20 cellular contexts compared by ENCODE assay signal in the genomic region with DNA sequence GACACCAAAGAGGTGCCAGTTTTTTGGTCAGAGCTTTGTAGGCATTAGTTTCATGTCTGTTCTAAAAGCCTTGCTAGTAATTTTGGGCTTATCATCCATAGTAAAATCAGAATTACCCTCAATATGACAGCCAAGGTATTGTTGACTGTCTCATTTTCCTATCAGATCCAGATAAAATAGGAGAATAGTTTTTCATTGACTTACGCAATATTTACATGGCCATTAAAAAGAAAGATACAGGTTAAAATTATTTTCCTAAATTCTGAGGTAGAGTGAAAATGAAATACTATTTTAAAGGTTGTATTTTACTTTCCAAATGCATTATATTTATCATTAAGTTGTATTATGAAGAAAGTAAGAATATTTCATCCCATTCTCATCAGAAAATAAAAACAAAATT.
A peak's percentile ranks its signal among the peaks of the same experiment; 100 is the strongest.
DNase-seq lines count a peak whose midpoint lies in the region; ATAC-seq, FAIRE-seq and TF ChIP-seq lines count a peak whose summit lies in the region.
"Had no signal": no experiment of that assay in that cellular context is flagged by ENCODE, and none has a peak within 500 bp of the region (broad histone marks: within the 10 kb centered on the region; RNA-seq: fewer than 3 reads in every experiment).

No MANE protein-coding gene starts in this region.

- FAIRE-seq in HepG2 (lab: Jason Lieb, UNC) = no peak
- FAIRE-seq: A549, D721Med, G401.6, GM12891, GM19239 had no signal

- POLR2A ChIA-PET in HepG2 (lab: Yijun Ruan, JAX) = no interaction called here

- ATAC-seq in HepG2 (no peak), right lobe of liver (no peak), mucosa of descending colon (no peak)
- ATAC-seq: A549; CD8-positive, alpha-beta T cell had no signal

- H3K9ac ChIP-seq in HepG2 (ENCODE audit: insufficient read depth, low read depth, low read length) (no peak overlapping the region), SK-N-MC (ENCODE audit: insufficient read length) (no peak overlapping the region)
- H3K9ac ChIP-seq: BLaER1 treated with 17β-estradiol and CSF1 and Interleukin-3, amounts not matched to agents 10 nM and 100 nM had no signal

- no TSS peak for BruUV-seq in HepG2 (replicated peaks; lab: Mats Ljungman, UMichigan)

- peaks cover 79% of the 10 kb centered on the region for H3K9me3 ChIP-seq in HepG2 (ENCODE audit: low read length)
- H3K9me3 ChIP-seq in right lobe of liver = no peaks in the 10 kb centered on the region
- no peaks in the 10 kb centered on the region for H3K9me3 ChIP-seq in SK-N-MC (ENCODE audit: low read depth, low read length)
- H3K9me3 ChIP-seq in mucosa of descending colon = peaks cover 13% of the 10 kb centered on the region
- H3K9me3 ChIP-seq: A549, Caco-2 had no signal

- WGBS in HepG2 (ENCODE audit: low lambda C conversion rate) = 56% methylated on average over 1 of the region's 1 CpG
- 64% methylated on average over 1 of the region's 1 CpG for WGBS in right lobe of liver (ENCODE audit: insufficient coverage, low coverage, low lambda C conversion rate, missing lambda C conversion rate)

- H4K20me1 ChIP-seq in HepG2 (ENCODE audit: insufficient read depth, low read length) = no peaks in the 10 kb centered on the region
- H4K20me1 ChIP-seq: BLaER1 treated with 17β-estradiol and CSF1 and Interleukin-3, amounts not matched to agents 10 nM and 100 nM had no signal

- DNase-seq in HepG2 (ENCODE audit: low spot score) (no peak), right lobe of liver (no peak), SK-N-MC (ENCODE audit: low read depth, low spot score) (no peak), SIG-M5 treated with dmso at 0.1 percent for 504 hours (lab: John Stamatoyannopoulos, UW; ENCODE audit: unreplicated experiment) (no peak), mucosa of descending colon (no peak)
- DNase-seq: AML-193; Caco-2; Calu3; CD4-positive, alpha-beta T cell; CD8-positive, alpha-beta T cell; DMS79 treated with DMSO at 0.1 percent for 48 hours; GF-D8 had no signal

- H3K27ac ChIP-seq in HepG2 (ENCODE audit: extremely low read length, insufficient read depth, low read length) (no peak overlapping the region), right lobe of liver (no peak overlapping the region), SK-N-MC (peak overlapping the region; percentile 48; the same call in 1 of the 2 replicates)
- H3K27ac ChIP-seq: 22Rv1; A549; BLaER1 treated with 17β-estradiol and CSF1 and Interleukin-3, amounts not matched to agents 10 nM and 100 nM; C4-2B had no signal

- H3K79me2 ChIP-seq in HepG2 (ENCODE audit: insufficient read depth, low read length) = no peaks in the 10 kb centered on the region

- no peaks in the 10 kb centered on the region for H3K27me3 ChIP-seq in HepG2 (ENCODE audit: control insufficient read depth in 1 of 2, insufficient read depth in 2 of 2, low read length in 2 of 2)
- H3K27me3 ChIP-seq in right lobe of liver = no peaks in the 10 kb centered on the region
- H3K27me3 ChIP-seq: BLaER1 treated with 17β-estradiol and CSF1 and Interleukin-3, amounts not matched to agents 10 nM and 100 nM had no signal

- TF ChIP-seq EP300 in HepG2 (IDR thresholded peaks at IDR 0.05; ENCODE audit: low read depth in 2 of 2, low read length in 2 of 2) (no peak), HepG2 (CRISPR knock-in tag; IDR thresholded peaks at IDR 0.05; ENCODE audit: borderline replicate concordance) (no peak)

- H2AFZ ChIP-seq in HepG2 (ENCODE audit: low read length) = no peak overlapping the region

- H3K4me2 ChIP-seq in HepG2 (ENCODE audit: low read depth, low read length) = no peak overlapping the region
- H3K4me2 ChIP-seq: A549; BLaER1 treated with 17β-estradiol and CSF1 and Interleukin-3, amounts not matched to agents 10 nM and 100 nM had no signal

- H3K4me1 ChIP-seq in HepG2 (ENCODE audit: insufficient read depth, low read length) = no peaks in the 10 kb centered on the region
- H3K4me1 ChIP-seq in right lobe of liver = no peaks in the 10 kb centered on the region
- H3K4me1 ChIP-seq in mucosa of descending colon (ENCODE audit: low read depth) = no peaks in the 10 kb centered on the region
- H3K4me1 ChIP-seq: A549, Caco-2 had no signal

- intact Hi-C loops in HepG2 (cut with micrococcal nuclease; ENCODE audit: unreplicated experiment) = no loop called here
- intact Hi-C loops in right lobe of liver (cut with DNase I) = no loop called here
- intact Hi-C loops in mucosa of descending colon (cut with DNase I, micrococcal nuclease) = no loop called here

- H3K36me3 ChIP-seq in HepG2 (replicated peaks in 1 of 2; ENCODE audit: control insufficient read depth in 1 of 2, insufficient read depth in 2 of 2, low read length in 2 of 2) = no peaks in the 10 kb centered on the region
- no peaks in the 10 kb centered on the region for H3K36me3 ChIP-seq in right lobe of liver
- no peaks in the 10 kb centered on the region for H3K36me3 ChIP-seq in SK-N-MC (ENCODE audit: insufficient read depth, low read length)
- H3K36me3 ChIP-seq in mucosa of descending colon (ENCODE audit: low read depth) = no peaks in the 10 kb centered on the region
- H3K36me3 ChIP-seq: BLaER1 treated with 17β-estradiol and CSF1 and Interleukin-3, amounts not matched to agents 10 nM and 100 nM had no signal

- TF ChIP-seq CTCF in HepG2 (CRISPR knock-in tag; IDR thresholded peaks at IDR 0.05) (no peak), right lobe of liver (IDR thresholded peaks at IDR 0.05) (no peak), mucosa of descending colon (IDR thresholded peaks at IDR 0.05) (no peak)

- CTCF ChIA-PET in HepG2 (lab: Yijun Ruan, JAX; ENCODE audit: low intra/inter-chr PET ratio, low total read pairs) = no interaction called here

- TF ChIP-seq RAD21 in HepG2 (CRISPR knock-in tag; IDR thresholded peaks at IDR 0.05) = no peak

- TF ChIP-seq POLR2A in HepG2 (IDR thresholded peaks at IDR 0.05; ENCODE audit: insufficient read depth in 1 of 2, low read depth in 2 of 2, low read length in 2 of 2) (no peak), right lobe of liver (IDR thresholded peaks at IDR 0.05) (no peak)

- in situ Hi-C loops in HepG2 (cut with HindIII; ENCODE audit: extremely low pct_ligation_motif_present, low pct_unique_long_range_greater_than_20kb) = no loop called here

- no peak overlapping the region for H3K4me3 ChIP-seq in HepG2 (replicated peaks in 1 of 3; ENCODE audit: insufficient read depth in 1 of 3, low read depth in 2 of 3, low read length in 3 of 3)
- H3K4me3 ChIP-seq in right lobe of liver = no peak overlapping the region
- H3K4me3 ChIP-seq in SK-N-MC = no peak overlapping the region
- H3K4me3 ChIP-seq in mucosa of descending colon = no peak overlapping the region
- H3K4me3 ChIP-seq: A549; BLaER1 treated with 17β-estradiol and CSF1 and Interleukin-3, amounts not matched to agents 10 nM and 100 nM had no signal

TF ChIP-seq in HepG2, 621 proteins besides CTCF, POLR2A, EP300 and RAD21:
- TF ChIP-seq ZNF101 (CRISPR knock-in tag; IDR thresholded peaks at IDR 0.05; ENCODE audit: borderline replicate concordance, low read depth) (no peak), CEBPB (IDR thresholded peaks at IDR 0.05; ENCODE audit: borderline replicate concordance, low read depth, low read length) (peak; percentile 55; the same call in 1 of the 2 replicates), ZNF501 (CRISPR knock-in tag; IDR thresholded peaks at IDR 0.05) (no peak), TSC22D2 (CRISPR knock-in tag; IDR thresholded peaks at IDR 0.05; ENCODE audit: borderline replicate concordance) (no peak), ZNF430 (CRISPR knock-in tag; IDR thresholded peaks at IDR 0.05) (no peak)
- TF ChIP-seq, protein P1, sequence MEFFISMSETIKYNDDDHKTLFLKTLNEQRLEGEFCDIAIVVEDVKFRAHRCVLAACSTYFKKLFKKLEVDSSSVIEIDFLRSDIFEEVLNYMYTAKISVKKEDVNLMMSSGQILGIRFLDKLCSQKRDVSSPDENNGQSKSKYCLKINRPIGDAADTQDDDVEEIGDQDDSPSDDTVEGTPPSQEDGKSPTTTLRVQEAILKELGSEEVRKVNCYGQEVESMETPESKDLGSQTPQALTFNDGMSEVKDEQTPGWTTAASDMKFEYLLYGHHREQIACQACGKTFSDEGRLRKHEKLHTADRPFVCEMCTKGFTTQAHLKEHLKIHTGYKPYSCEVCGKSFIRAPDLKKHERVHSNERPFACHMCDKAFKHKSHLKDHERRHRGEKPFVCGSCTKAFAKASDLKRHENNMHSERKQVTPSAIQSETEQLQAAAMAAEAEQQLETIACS (CRISPR knock-in tag; IDR thresholded peaks at IDR 0.05) = no peak
TF ChIP-seq in HepG2: peak in this region for 1.
